8 cellular contexts compared by ENCODE assay signal in the genomic region with DNA sequence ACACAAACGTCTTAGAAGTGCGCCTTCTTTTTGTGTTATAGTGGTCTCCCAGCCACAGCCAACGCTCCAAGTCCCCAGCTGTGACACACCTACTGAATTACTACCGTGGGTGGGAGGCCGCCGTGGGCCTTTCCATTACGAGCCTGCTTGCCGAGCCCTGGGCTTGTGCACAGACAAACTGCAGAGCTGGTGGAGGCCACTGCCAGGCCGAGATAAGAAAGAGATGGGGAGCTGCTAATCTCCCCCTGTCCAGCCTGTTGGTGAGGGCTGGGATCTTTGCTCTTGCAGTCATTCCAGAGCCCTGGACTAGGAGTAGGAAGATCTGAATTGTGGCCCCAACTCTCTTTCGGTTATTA. TPM values are rescaled to one million over a fixed set of nuclear protein-coding genes. Genes with fewer than 3 reads are reported as not detected.
DNase-seq lines count a peak whose midpoint lies in the region; ATAC-seq, FAIRE-seq and TF ChIP-seq lines count a peak whose summit lies in the region.

No MANE protein-coding gene starts in this region.

- H3K4me3 ChIP-seq in fibroblast of pulmonary artery (replicated peaks; ENCODE audit: low read depth, low read length) (peak overlapping the region; percentile 93), sigmoid colon (peak overlapping the region; percentile 62 to 82 (median 68))

- 1 to 6% methylated on average over 10 of the region's 10 CpGs for WGBS in sigmoid colon, 2 donors

- no peaks in the 10 kb centered on the region for H3K9me3 ChIP-seq in ES-I3 (ENCODE audit: control insufficient read depth, insufficient read depth, low read length)
- no peaks in the 10 kb centered on the region for H3K9me3 ChIP-seq in sigmoid colon

- TF ChIP-seq EP300 in sigmoid colon (IDR thresholded peaks at IDR 0.05): no peak

- no peak for FAIRE-seq in D721Med (lab: Jason Lieb, UNC)

- no peaks in the 10 kb centered on the region for H3K27me3 ChIP-seq in sigmoid colon

- DNase-seq in activated CD4-positive, alpha-beta T cell treated with anti-CD3 and anti-CD28 coated beads for 48 hours: peak; percentile 56
- DNase-seq in fibroblast of pulmonary artery (ENCODE audit: low read depth) (no peak), sigmoid colon (no peak), D721Med (ENCODE audit: insufficient read length, low spot score) (no peak), cortex of kidney (lab: John Stamatoyannopoulos, UW) (no peak)

- peak; percentile 8 for ATAC-seq in HG02852 (IDR thresholded peaks at IDR 0.05; ENCODE audit: unreplicated experiment)
- no peak for ATAC-seq in GM19467 (IDR thresholded peaks at IDR 0.05; ENCODE audit: unreplicated experiment)

- H3K36me3 ChIP-seq in ES-I3 (ENCODE audit: insufficient read depth, low read length) (no peaks in the 10 kb centered on the region; the same call in 1 of the 2 replicates), sigmoid colon (peaks cover 0 to 24% (median 18%) of the 10 kb centered on the region in 4 donors)

- peak overlapping the region; percentile 99 for H3K9ac ChIP-seq in ES-I3 (ENCODE audit: low read depth, low read length)

- TF ChIP-seq CTCF in fibroblast of pulmonary artery (IDR thresholded peaks at IDR 0.05; ENCODE audit: low read length, missing control alignments) (no peak), sigmoid colon (IDR thresholded peaks at IDR 0.05) (no peak), D721Med (IDR thresholded peaks at IDR 0.05; ENCODE audit: insufficient read depth, missing control alignments) (no peak)

- intact Hi-C loops in sigmoid colon (cut with DNase I): no loop called here

- no peak for TF ChIP-seq POLR2A in sigmoid colon (IDR thresholded peaks at IDR 0.05)

- H3K4me1 ChIP-seq in ES-I3 (ENCODE audit: insufficient read depth, low read length) (no peaks in the 10 kb centered on the region), sigmoid colon (peaks cover 0 to 15% (median 14%) of the 10 kb centered on the region in 4 donors)

- H3K27ac ChIP-seq in sigmoid colon: peak overlapping the region; percentile 89 to 97 (median 92)

RNA-seq across cellular contexts. Expression of gene HMBS, which starts 0.8 kb away (rescaled TPM):
- total RNA-seq in sigmoid colon: 10 to 100 TPM in 1 of 4 donors, 1 to 10 TPM in 3; 5.6 to 15.2 (median 6.6) TPM
- polyA plus RNA-seq in sigmoid colon: 10 to 100 TPM; 20.3 to 39.3 (median 22.2) TPM

RNA-seq across cellular contexts. Expression of gene DPAGT1, which starts 16.2 kb away (rescaled TPM):
- 10 to 100 TPM; 16.1 to 22.1 (median 16.8) TPM for total RNA-seq in sigmoid colon
- polyA plus RNA-seq in sigmoid colon: 10 to 100 TPM in 1 of 3 donors, 1 to 10 TPM in 2; 4.2 to 44.6 (median 6.9) TPM

RNA-seq across cellular contexts. Expression of gene VPS11, which starts 17.9 kb away (rescaled TPM):
- 10 to 100 TPM; 26.0 to 37.0 (median 30.8) TPM for total RNA-seq in sigmoid colon
- 10 to 100 TPM; 13.4 to 29.2 (median 27.0) TPM for polyA plus RNA-seq in sigmoid colon

RNA-seq across cellular contexts. Expression of gene C2CD2L, which starts 21.6 kb away (rescaled TPM):
- 1 to 10 TPM; 5.3 to 8.0 (median 5.8) TPM for total RNA-seq in sigmoid colon
- polyA plus RNA-seq in sigmoid colon: 10 to 100 TPM in 1 of 3 donors, 1 to 10 TPM in 2; 6.0 to 22.6 (median 7.6) TPM

RNA-seq across cellular contexts. Expression of gene HYOU1, which starts 28.5 kb away (rescaled TPM):
- total RNA-seq in sigmoid colon: 10 to 100 TPM; 26.6 to 37.6 (median 30.7) TPM
- 100 to 1,000 TPM in 1 of 3 donors, 10 to 100 TPM in 1, 1 to 10 TPM in 1; 6.0 to 106 (median 22.0) TPM for polyA plus RNA-seq in sigmoid colon
